ENCODE assay signal across 25 cellular contexts in genomic region chr1:175155936-175156335, GRCh38. TPM values are rescaled to one million over a fixed set of nuclear protein-coding genes. Genes with fewer than 3 reads are reported as not detected.
DNase-seq lines count a peak whose midpoint lies in the region; ATAC-seq, FAIRE-seq and TF ChIP-seq lines count a peak whose summit lies in the region.
"Had no signal": no experiment of that assay in that cellular context is flagged by ENCODE, and none has a peak within 500 bp of the region (broad histone marks: within the 10 kb centered on the region; RNA-seq: fewer than 3 reads in every experiment).

No MANE protein-coding gene starts in this region.

- TF ChIP-seq EP300 in HepG2 (IDR thresholded peaks at IDR 0.05; ENCODE audit: low read depth in 2 of 2, low read length in 2 of 2): no peak
- TF ChIP-seq EP300 in HepG2 (CRISPR knock-in tag; IDR thresholded peaks at IDR 0.05; ENCODE audit: borderline replicate concordance): no peak

- H3K4me2 ChIP-seq in HepG2 (ENCODE audit: low read depth, low read length): no peak overlapping the region
- H3K4me2 ChIP-seq: A549 had no signal

- peaks cover 31% of the 10 kb centered on the region for H3K36me3 Mint-ChIP-seq in activated CD4-positive, alpha-beta T cell treated with anti-CD3 and anti-CD28 coated beads, Interleukin-2, amount 10 ng/mL, durations not matched to agents 24 days and 14 days (ENCODE audit: low read depth)

- intact Hi-C loops in HepG2 (cut with micrococcal nuclease; ENCODE audit: unreplicated experiment): loop anchor here (10.0 kb wide), 1 partner anchor 919 kb away; no protein-coding TSS in a partner anchor
- intact Hi-C loops in activated CD4-positive, alpha-beta T cell treated with anti-CD3 and anti-CD28 coated beads, Interleukin-2, amount 10 ng/mL, durations not matched to agents 24 days and 14 days (cut with micrococcal nuclease): loop anchor here (1.0 to 10.0 kb wide), 4 partner anchors 35 to 919 kb away; no protein-coding TSS in a partner anchor

- no TSS peak for BruUV-seq in HepG2 (replicated peaks; lab: Mats Ljungman, UMichigan)

- H2AFZ ChIP-seq in HepG2 (ENCODE audit: low read length): no peak overlapping the region

- H3K9ac ChIP-seq in liver (ENCODE audit: low read depth in 1 of 2, low read length in 2 of 2) (no peak overlapping the region), HepG2 (ENCODE audit: insufficient read depth, low read depth, low read length) (no peak overlapping the region)

- CTCF ChIA-PET in HepG2 (lab: Yijun Ruan, JAX; ENCODE audit: low intra/inter-chr PET ratio, low total read pairs): interaction anchor here (1.3 to 2.0 kb wide), 2 partner anchors 163 to 732 kb away, joined by 3 to 39 read pairs; no protein-coding TSS in a partner anchor

- TF ChIP-seq POLR2A in HepG2 (IDR thresholded peaks at IDR 0.05; ENCODE audit: insufficient read depth in 1 of 2, low read depth in 2 of 2, low read length in 2 of 2): no peak

- H3K36me3 ChIP-seq in liver (ENCODE audit: control insufficient read depth in 4 of 4, insufficient read depth in 3 of 4, low read depth in 1 of 4, low read length in 3 of 4) (peaks cover 1 to 25% (median 18%) of the 10 kb centered on the region in 4 donors), HepG2 (replicated peaks in 1 of 2; ENCODE audit: control insufficient read depth in 1 of 2, insufficient read depth in 2 of 2, low read length in 2 of 2) (no peaks in the 10 kb centered on the region)

- in situ Hi-C loops in HepG2 (cut with HindIII; ENCODE audit: extremely low pct_ligation_motif_present, low pct_unique_long_range_greater_than_20kb): loop anchor here (25.0 kb wide), 3 partner anchors 731 to 1681 kb away; no protein-coding TSS in a partner anchor

- H3K4me3 Mint-ChIP-seq in activated CD4-positive, alpha-beta T cell treated with anti-CD3 and anti-CD28 coated beads, Interleukin-2, amount 10 ng/mL, durations not matched to agents 24 days and 14 days: no peak overlapping the region
- H3K4me3 Mint-ChIP-seq: CD14-positive monocyte had no signal

- H3K4me3 ChIP-seq in liver (ENCODE audit: low read depth in 1 of 3, low read length in 3 of 3) (no peak overlapping the region), HepG2 (replicated peaks in 1 of 3; ENCODE audit: insufficient read depth in 1 of 3, low read depth in 2 of 3, low read length in 3 of 3) (no peak overlapping the region)
- H3K4me3 ChIP-seq: A549 had no signal

- H3K27ac ChIP-seq in liver (ENCODE audit: low read depth in 1 of 2, low read length in 2 of 2) (peak overlapping the region in 1 of 2 donors; percentile 67), HepG2 (ENCODE audit: extremely low read length, insufficient read depth, low read length) (no peak overlapping the region)
- H3K27ac ChIP-seq: A549, HL-60 had no signal

- TF ChIP-seq CTCF in liver (IDR thresholded peaks at IDR 0.05; ENCODE audit: low read depth, low read length, missing input control) (no peak), HepG2 (CRISPR knock-in tag; IDR thresholded peaks at IDR 0.05) (no peak)

- FAIRE-seq in HepG2 (lab: Jason Lieb, UNC): no peak
- FAIRE-seq: A549, GM18507 had no signal

- H3K27me3 Mint-ChIP-seq in activated CD4-positive, alpha-beta T cell treated with anti-CD3 and anti-CD28 coated beads, Interleukin-2, amount 10 ng/mL, durations not matched to agents 24 days and 14 days: peaks cover 27% of the 10 kb centered on the region

- H3K9me3 ChIP-seq in liver (ENCODE audit: control insufficient read depth in 4 of 4, low read length in 3 of 4) (no peaks in the 10 kb centered on the region), HepG2 (ENCODE audit: low read length) (no peaks in the 10 kb centered on the region)
- H3K9me3 ChIP-seq: A549 had no signal

- WGBS in liver: 40% methylated on average over 5 of the region's 5 CpGs
- WGBS in HepG2 (ENCODE audit: low lambda C conversion rate): 0% methylated on average over 3 of the region's 5 CpGs

- H3K4me1 ChIP-seq in liver (ENCODE audit: control insufficient read depth in 4 of 4, insufficient read depth in 4 of 4, low read length in 3 of 4): peaks cover 3 to 15% (median 14%) of the 10 kb centered on the region in 4 donors
- no peaks in the 10 kb centered on the region for H3K4me1 ChIP-seq in HepG2 (ENCODE audit: insufficient read depth, low read length)
- H3K4me1 ChIP-seq: A549 had no signal

- POLR2A ChIA-PET in HepG2 (lab: Yijun Ruan, JAX): no interaction called here

- H3K27me3 ChIP-seq in liver (ENCODE audit: control insufficient read depth in 4 of 4, insufficient read depth in 4 of 4, low read length in 3 of 4) (no peaks in the 10 kb centered on the region), HepG2 (ENCODE audit: control insufficient read depth in 1 of 2, insufficient read depth in 2 of 2, low read length in 2 of 2) (no peaks in the 10 kb centered on the region)

- H3K9me3 Mint-ChIP-seq in activated CD4-positive, alpha-beta T cell treated with anti-CD3 and anti-CD28 coated beads, Interleukin-2, amount 10 ng/mL, durations not matched to agents 24 days and 14 days: no peaks in the 10 kb centered on the region
- H3K9me3 Mint-ChIP-seq: CD14-positive monocyte had no signal

- H3K4me1 Mint-ChIP-seq in activated CD4-positive, alpha-beta T cell treated with anti-CD3 and anti-CD28 coated beads, Interleukin-2, amount 10 ng/mL, durations not matched to agents 24 days and 14 days: peaks cover 32% of the 10 kb centered on the region

- H4K20me1 ChIP-seq in HepG2 (ENCODE audit: insufficient read depth, low read length): no peaks in the 10 kb centered on the region

- peak in 1 of 2 donors; percentile 21 for TF ChIP-seq RAD21 in liver (IDR thresholded peaks at IDR 0.05)
- no peak for TF ChIP-seq RAD21 in HepG2 (CRISPR knock-in tag; IDR thresholded peaks at IDR 0.05)

- H3K79me2 ChIP-seq in HepG2 (ENCODE audit: insufficient read depth, low read length): no peaks in the 10 kb centered on the region

- no peak overlapping the region for H3K27ac Mint-ChIP-seq in activated CD4-positive, alpha-beta T cell treated with anti-CD3 and anti-CD28 coated beads, Interleukin-2, amount 10 ng/mL, durations not matched to agents 24 days and 14 days
- H3K27ac Mint-ChIP-seq: CD14-positive monocyte had no signal

- ATAC-seq in HepG2 (no peak), left lobe of liver (peak; percentile 70)
- no peak for ATAC-seq in stimulated activated naive CD8-positive, alpha-beta T cell treated with anti-CD3 and anti-CD28 coated beads, Interleukin-15, Interleukin-2, amounts not matched to agents 100 U/mL and 50 U/mL, for 24 hours
- ATAC-seq: A549 had no signal

- DNase-seq in HepG2 (ENCODE audit: low spot score): no peak
- DNase-seq in NAMALWA (ENCODE audit: low spot score): peak; percentile 38
- peak; percentile 66 for DNase-seq in left lobe of liver (ENCODE audit: low spot score)
- no peak for DNase-seq in NCI-H446 (lab: John Stamatoyannopoulos, UW)
- no peak for DNase-seq in activated CD4-positive, alpha-beta T cell treated with anti-CD3 and anti-CD28 coated beads, Interleukin-2, amount 10 ng/mL, durations not matched to agents 24 days and 14 days
- no peak for DNase-seq in stimulated activated naive CD8-positive, alpha-beta T cell treated with anti-CD3 and anti-CD28 coated beads, Interleukin-15, Interleukin-2, amounts not matched to agents 100 U/mL and 50 U/mL, for 24 hours
- DNase-seq: DMS153; H7; Kasumi-1; MV-4-11; NCI-H1105 treated with DMSO at 0.1 percent for 48 hours; NCI-H146; NCI-H1930; NCI-H2107; NCI-H524 treated with DMSO at 0.1 percent for 48 hours; NCI-H82; NK-92 treated with Interleukin-12 subunit alpha and Interleukin-12 subunit beta, amount 100 ng/mL, for 24 hours; RPMI8226; SHP77 treated with DMSO at 0.1 percent for 48 hours had no signal

TF ChIP-seq in liver, 16 proteins besides CTCF, POLR2A, EP300 and RAD21:
- no peak for TF ChIP-seq SP1 (IDR thresholded peaks at IDR 0.05)
- peak; percentile 56 to 60 for TF ChIP-seq RXRA (IDR thresholded peaks at IDR 0.05)
- peak; percentile 52 to 64 for TF ChIP-seq HNF4A (conservative IDR thresholded peaks at IDR 0.05)
- TF ChIP-seq TAF1 (conservative IDR thresholded peaks at IDR 0.05): no peak

TF ChIP-seq in HepG2, 621 proteins besides CTCF, POLR2A, EP300 and RAD21 (continues in another document):
- no peak for TF ChIP-seq E2F1 (CRISPR knock-in tag; IDR thresholded peaks at IDR 0.05)

RNA-seq across cellular contexts. Expression of gene KIAA0040, which starts 36.6 kb away (rescaled TPM):
- 10 to 100 TPM in 1 of 2 donors, 1 to 10 TPM in 1; 5.7 to 12.0 TPM for total RNA-seq in liver
- 1 to 10 TPM; 4.6 to 5.8 TPM for polyA plus RNA-seq in liver
- total RNA-seq in HepG2 (2016; rRNA removed; fragmentation: Illumina TruSeq; extraction: Trizol): 0.24 and 0.63 TPM in 2 replicates
- total RNA-seq in HepG2 (2016; cell fraction: cytosol; rRNA removed; fragmentation: Illumina TruSeq; extraction: Trizol; ENCODE audit: low read depth): 0.09 TPM in 1 of 2 replicates, not detected in the other
- total RNA-seq in HepG2 (2016; cell fraction: insoluble cytoplasmic fraction; rRNA removed; fragmentation: Illumina TruSeq; extraction: Trizol): 0.37 and 0.39 TPM in 2 replicates
- total RNA-seq in HepG2 (2016; cell fraction: membrane; rRNA removed; fragmentation: Illumina TruSeq; extraction: Trizol): 0.15 and 0.62 TPM in 2 replicates
- total RNA-seq in HepG2 (2016; cell fraction: nucleus; rRNA removed; fragmentation: Illumina TruSeq; extraction: Trizol): 0.37 and 0.50 TPM in 2 replicates
- polyA plus RNA-seq in HepG2 (2011; rRNA removed): 0.22 and 0.26 TPM in 2 replicates
- polyA plus RNA-seq in HepG2 (2011; cell fraction: cytosol; rRNA removed): 0.31 and 0.58 TPM in 2 replicates
- 0.21 and 0.27 TPM in 2 replicates for polyA plus RNA-seq in HepG2 (2011; cell fraction: nucleus; rRNA removed)
- 0.12 and 0.19 TPM in 2 replicates for polyA plus RNA-seq in HepG2 (2012)
- 0.07 and 0.11 TPM in 2 replicates for polyA plus RNA-seq in HepG2 (2016; cell fraction: cytosol; fragmentation: Illumina TruSeq; extraction: Trizol; ENCODE audit: low read depth)
- polyA plus RNA-seq in HepG2 (2016; cell fraction: insoluble cytoplasmic fraction; fragmentation: Illumina TruSeq; extraction: Trizol; ENCODE audit: low read depth): 0.49 and 0.85 TPM in 2 replicates
- polyA plus RNA-seq in HepG2 (2016; cell fraction: membrane; fragmentation: Illumina TruSeq; extraction: Trizol; ENCODE audit: low read depth): 0.15 and 0.27 TPM in 2 replicates
- 0.45 and 0.57 TPM in 2 replicates for polyA plus RNA-seq in HepG2 (2016; cell fraction: nucleus; fragmentation: Illumina TruSeq; extraction: Trizol; ENCODE audit: insufficient read depth, low read depth)
- 0.44 and 15.3 TPM in 2 replicates for polyA minus RNA-seq in HepG2 (2011; rRNA and poly(A)+ RNA removed; ENCODE audit: low replicate concordance)
- 0.88 and 0.89 TPM in 2 replicates for polyA minus RNA-seq in HepG2 (2011; cell fraction: cytosol; rRNA and poly(A)+ RNA removed)
- polyA minus RNA-seq in HepG2 (2011; cell fraction: nucleus; rRNA and poly(A)+ RNA removed): 0.25 and 0.39 TPM in 2 replicates
- total RNA-seq in left lobe of liver: 5.9 TPM
- total RNA-seq in activated CD4-positive, alpha-beta T cell treated with anti-CD3 and anti-CD28 coated beads, Interleukin-2, amount 10 ng/mL, durations not matched to agents 24 days and 14 days: 32.6 and 35.4 TPM in 2 replicates
- total RNA-seq: G401 had no signal

Comparison
In these comparisons a context has a peak if more than half of its experiments do, and no peak if none do; other contexts are left out.
1. DNase-seq: peak in NAMALWA (single experiment) and left lobe of liver (single experiment); none in HepG2 (single experiment), NCI-H446 (0 of 2), activated CD4-positive, alpha-beta T cell treated with anti-CD3 and anti-CD28 coated beads, Interleukin-2, amount 10 ng/mL, durations not matched to agents 24 days and 14 days (single experiment) and stimulated activated naive CD8-positive, alpha-beta T cell treated with anti-CD3 and anti-CD28 coated beads, Interleukin-15, Interleukin-2, amounts not matched to agents 100 U/mL and 50 U/mL, for 24 hours (single experiment).